In genomic region chr17:59333845-59334244, GRCh38 we compare ENCODE assay signal across 1 cellular context.
TF ChIP-seq lines count a peak whose summit lies in the region.

No MANE protein-coding gene starts in this region.

TF ChIP-seq in GM23338, 12 proteins besides CTCF, POLR2A, EP300 and RAD21 (continued from another document):
- TF ChIP-seq ZNF462 (CRISPR knock-in tag; IDR thresholded peaks at IDR 0.05) (no peak), REST (IDR thresholded peaks at IDR 0.05; ENCODE audit: unreplicated experiment) (no peak), ZNF331 (CRISPR knock-in tag; IDR thresholded peaks at IDR 0.05; ENCODE audit: low read depth) (no peak), POLR2AphosphoS5 (IDR thresholded peaks at IDR 0.05; ENCODE audit: low read depth) (no peak), EZH2 (IDR thresholded peaks at IDR 0.05; ENCODE audit: low read depth, unreplicated experiment) (no peak), STAT1 (IDR thresholded peaks at IDR 0.05; ENCODE audit: unreplicated experiment) (no peak), ZNF114 (CRISPR knock-in tag; IDR thresholded peaks at IDR 0.05) (no peak), EZH2phosphoT487 (IDR thresholded peaks at IDR 0.05; ENCODE audit: unreplicated experiment) (no peak), CREB1 (CRISPR knock-in tag; IDR thresholded peaks at IDR 0.05; ENCODE audit: low read depth) (no peak)
